Comparison of ENCODE assay signal across 18 cellular contexts in genomic region chr12:67813509-67813908, GRCh38.
"Had no signal": no experiment of that assay in that cellular context is flagged by ENCODE, and none has a peak within 500 bp of the region (broad histone marks: within the 10 kb centered on the region; RNA-seq: fewer than 3 reads in every experiment).

No MANE protein-coding gene starts in this region.

- ATAC-seq: activated T-cell treated with anti-CD3 and anti-CD28 coated beads, Interleukin-2, amount 50 U/mL, for 72 hours; effector memory CD8-positive, alpha-beta T cell; naive thymus-derived CD8-positive, alpha-beta T cell had no signal

- H3K4me1 Mint-ChIP-seq: brain had no signal

- H3K27me3 Mint-ChIP-seq: activated CD4-positive, alpha-beta T cell treated with anti-CD3 and anti-CD28 coated beads, Interleukin-2, amount 10 ng/mL, durations not matched to agents 7 days and 5 days; brain; effector memory CD8-positive, alpha-beta T cell; naive thymus-derived CD8-positive, alpha-beta T cell had no signal

- H3K36me3 ChIP-seq: left ventricle myocardium inferior, tibial nerve, vagina had no signal

- H3K4me3 ChIP-seq: left ventricle myocardium inferior, skin epidermis, tibial nerve, vagina had no signal

- H3K27me3 ChIP-seq: tibial nerve, vagina had no signal

- H3K4me1 ChIP-seq: left ventricle myocardium inferior, tibial nerve, vagina had no signal

- DNase-seq: activated CD4-positive, alpha-beta T cell treated with anti-CD3 and anti-CD28 coated beads, Interleukin-2, amount 10 ng/mL, durations not matched to agents 7 days and 5 days; activated CD8-positive, alpha-beta memory T cell treated with anti-CD3 and anti-CD28 coated beads, Interleukin-2, amount 50 U/mL, for 48 hours; activated gamma-delta T cell; activated T-cell treated with anti-CD3 and anti-CD28 coated beads, Interleukin-2, amount 50 U/mL, for 72 hours; dermis blood vessel endothelial cell; effector memory CD8-positive, alpha-beta T cell; hippocampal formation; left ventricle myocardium inferior; naive thymus-derived CD8-positive, alpha-beta T cell; stimulated activated CD4-positive, alpha-beta T cell treated with anti-CD3 and anti-CD28 coated beads, Interleukin-4, amount 100 ng/mL, for 24 hours; stimulated activated naive CD4-positive, alpha-beta T cell; substantia nigra; T-helper 9 cell had no signal

- H3K27ac ChIP-seq: left ventricle myocardium inferior, skin epidermis, tibial nerve, vagina had no signal

- H3K27ac Mint-ChIP-seq: activated CD4-positive, alpha-beta T cell treated with anti-CD3 and anti-CD28 coated beads, Interleukin-2, amount 10 ng/mL, durations not matched to agents 7 days and 5 days; activated naive CD4-positive, alpha-beta T cell treated with anti-CD3 and anti-CD28 coated beads, Interleukin-2, amount 50 U/mL, for 72 hours; activated T-cell treated with anti-CD3 and anti-CD28 coated beads, Interleukin-2, amount 50 U/mL, for 72 hours; brain; effector memory CD8-positive, alpha-beta T cell; naive thymus-derived CD8-positive, alpha-beta T cell had no signal

- H3K9me3 Mint-ChIP-seq: effector memory CD8-positive, alpha-beta T cell had no signal

- H3K4me3 Mint-ChIP-seq: activated CD4-positive, alpha-beta T cell treated with anti-CD3 and anti-CD28 coated beads, Interleukin-2, amount 10 ng/mL, durations not matched to agents 7 days and 5 days; activated T-cell treated with anti-CD3 and anti-CD28 coated beads, Interleukin-2, amount 50 U/mL, for 72 hours; brain; effector memory CD8-positive, alpha-beta T cell; naive thymus-derived CD8-positive, alpha-beta T cell had no signal

- H3K9me3 ChIP-seq: vagina had no signal
